In genomic region chr19:34881982-34882381, GRCh38 we compare ENCODE assay signal across 12 cellular contexts.
"Had no signal": no experiment of that assay in that cellular context is flagged by ENCODE, and none has a peak within 500 bp of the region (broad histone marks: within the 10 kb centered on the region; RNA-seq: fewer than 3 reads in every experiment).

No MANE protein-coding gene starts in this region.

- H3K27me3 ChIP-seq: dorsolateral prefrontal cortex, right atrium auricular region, tibial artery had no signal

- H3K4me1 ChIP-seq: right atrium auricular region, tibial artery had no signal

- H3K4me3 ChIP-seq: dorsolateral prefrontal cortex, right atrium auricular region, smooth muscle cell, tibial artery had no signal

- DNase-seq: activated CD4-positive, alpha-beta T cell treated with anti-CD3 and anti-CD28 coated beads for 48 hours; activated naive CD4-positive, alpha-beta T cell treated with anti-CD3 and anti-CD28 coated beads for 36 hours; dorsolateral prefrontal cortex; foreskin fibroblast; glutamatergic neuron; left colon; natural killer cell; posterior cingulate gyrus; T1000; tibial artery had no signal

- H3K36me3 ChIP-seq: right atrium auricular region, tibial artery had no signal

- H3K27ac ChIP-seq: dorsolateral prefrontal cortex, right atrium auricular region, tibial artery had no signal
